Comparison of ENCODE assay signal across 8 cellular contexts in genomic region chr9:6305954-6306563, GRCh38. TPM values are rescaled to one million over a fixed set of nuclear protein-coding genes. Genes with fewer than 3 reads are reported as not detected.
DNase-seq lines count a peak whose midpoint lies in the region; ATAC-seq, FAIRE-seq and TF ChIP-seq lines count a peak whose summit lies in the region.

No MANE protein-coding gene starts in this region.

- H3K27ac ChIP-seq in HepG2 (ENCODE audit: extremely low read length, insufficient read depth, low read length) = no peak overlapping the region

- peak; percentile 66 for FAIRE-seq in HepG2 (lab: Jason Lieb, UNC)

- H3K4me1 Mint-ChIP-seq in stimulated activated naive CD8-positive, alpha-beta T cell treated with anti-CD3 and anti-CD28 coated beads, Interleukin-15, amount 100 ng/mL, for 72 hours = no peaks in the 10 kb centered on the region
- no peaks in the 10 kb centered on the region for H3K4me1 Mint-ChIP-seq in activated naive CD8-positive, alpha-beta T cell treated with anti-CD3 and anti-CD28 coated beads, Interleukin-2, amount 50 U/mL, for 24 hours

- H3K27me3 ChIP-seq in HepG2 (ENCODE audit: control insufficient read depth in 1 of 2, insufficient read depth in 2 of 2, low read length in 2 of 2) = no peaks in the 10 kb centered on the region

- peak; percentile 50 for ATAC-seq in stimulated activated naive CD8-positive, alpha-beta T cell treated with anti-CD3 and anti-CD28 coated beads, Interleukin-15, amount 100 ng/mL, for 72 hours
- no peak for ATAC-seq in stimulated activated naive CD8-positive, alpha-beta T cell treated with anti-CD3 and anti-CD28 coated beads, Interleukin-15, Interleukin-2, amounts not matched to agents 100 U/mL and 50 U/mL, for 24 hours
- ATAC-seq in HepG2 = peak; percentile 77
- ATAC-seq in activated naive CD8-positive, alpha-beta T cell treated with anti-CD3 and anti-CD28 coated beads, Interleukin-2, amount 50 U/mL, for 24 hours = no peak

- H3K4me1 ChIP-seq in HepG2 (ENCODE audit: insufficient read depth, low read length) = no peaks in the 10 kb centered on the region

- no peak overlapping the region for H3K4me3 ChIP-seq in HepG2 (replicated peaks in 1 of 3; ENCODE audit: insufficient read depth in 1 of 3, low read depth in 2 of 3, low read length in 3 of 3)

- no peaks in the 10 kb centered on the region for H3K36me3 Mint-ChIP-seq in activated naive CD8-positive, alpha-beta T cell treated with anti-CD3 and anti-CD28 coated beads, Interleukin-2, amount 50 U/mL, for 24 hours (ENCODE audit: low read depth)

- no peak overlapping the region for H3K9ac ChIP-seq in HepG2 (ENCODE audit: insufficient read depth, low read depth, low read length)

- H3K36me3 ChIP-seq in HepG2 (replicated peaks in 1 of 2; ENCODE audit: control insufficient read depth in 1 of 2, insufficient read depth in 2 of 2, low read length in 2 of 2) = no peaks in the 10 kb centered on the region

- intact Hi-C loops in HepG2 (cut with micrococcal nuclease; ENCODE audit: unreplicated experiment) = loop anchor here (1.0 to 5.0 kb wide), 4 partner anchors 109 to 419 kb away; no protein-coding TSS in a partner anchor

- TF ChIP-seq CTCF in HepG2 (CRISPR knock-in tag; IDR thresholded peaks at IDR 0.05) = peak; percentile 78

- in situ Hi-C loops in HepG2 (cut with HindIII; ENCODE audit: extremely low pct_ligation_motif_present, low pct_unique_long_range_greater_than_20kb) = loop anchor here (5.0 to 10.0 kb wide), 3 partner anchors 109 to 431 kb away; no protein-coding TSS in a partner anchor

- no peak overlapping the region for H3K27ac Mint-ChIP-seq in stimulated activated naive CD8-positive, alpha-beta T cell treated with anti-CD3 and anti-CD28 coated beads, Interleukin-15, amount 100 ng/mL, for 72 hours
- H3K27ac Mint-ChIP-seq in activated naive CD8-positive, alpha-beta T cell treated with anti-CD3 and anti-CD28 coated beads, Interleukin-2, amount 50 U/mL, for 24 hours = no peak overlapping the region

- no peak overlapping the region for H2AFZ ChIP-seq in HepG2 (ENCODE audit: low read length)

- POLR2A ChIA-PET in HepG2 (lab: Yijun Ruan, JAX) = interaction anchor here (0.6 kb wide), 1 partner anchor 67 kb away, joined by 3 read pairs; no protein-coding TSS in a partner anchor

- H3K79me2 ChIP-seq in HepG2 (ENCODE audit: insufficient read depth, low read length) = no peaks in the 10 kb centered on the region

- no peak for TF ChIP-seq POLR2A in HepG2 (IDR thresholded peaks at IDR 0.05; ENCODE audit: insufficient read depth in 1 of 2, low read depth in 2 of 2, low read length in 2 of 2)

- H3K4me2 ChIP-seq in HepG2 (ENCODE audit: low read depth, low read length) = no peak overlapping the region

- H3K27me3 Mint-ChIP-seq in stimulated activated naive CD8-positive, alpha-beta T cell treated with anti-CD3 and anti-CD28 coated beads, Interleukin-15, amount 100 ng/mL, for 72 hours = peaks cover 15% of the 10 kb centered on the region
- H3K27me3 Mint-ChIP-seq in activated naive CD8-positive, alpha-beta T cell treated with anti-CD3 and anti-CD28 coated beads, Interleukin-2, amount 50 U/mL, for 24 hours = peaks cover 11% of the 10 kb centered on the region

- H3K9me3 Mint-ChIP-seq in stimulated activated naive CD8-positive, alpha-beta T cell treated with anti-CD3 and anti-CD28 coated beads, Interleukin-15, amount 100 ng/mL, for 72 hours = no peaks in the 10 kb centered on the region
- no peaks in the 10 kb centered on the region for H3K9me3 Mint-ChIP-seq in activated naive CD8-positive, alpha-beta T cell treated with anti-CD3 and anti-CD28 coated beads, Interleukin-2, amount 50 U/mL, for 24 hours

- TF ChIP-seq EP300 in HepG2 (IDR thresholded peaks at IDR 0.05; ENCODE audit: low read depth in 2 of 2, low read length in 2 of 2) (no peak), HepG2 (CRISPR knock-in tag; IDR thresholded peaks at IDR 0.05; ENCODE audit: borderline replicate concordance) (no peak)

- no peak overlapping the region for H3K4me3 Mint-ChIP-seq in stimulated activated naive CD8-positive, alpha-beta T cell treated with anti-CD3 and anti-CD28 coated beads, Interleukin-15, amount 100 ng/mL, for 72 hours
- H3K4me3 Mint-ChIP-seq in activated naive CD8-positive, alpha-beta T cell treated with anti-CD3 and anti-CD28 coated beads, Interleukin-2, amount 50 U/mL, for 24 hours = no peak overlapping the region

- no TSS peak for BruUV-seq in HepG2 (replicated peaks; lab: Mats Ljungman, UMichigan)

- CTCF ChIA-PET in HepG2 (lab: Yijun Ruan, JAX; ENCODE audit: low intra/inter-chr PET ratio, low total read pairs) = interaction anchor here (0.8 to 3.9 kb wide), 4 partner anchors 110 to 436 kb away, joined by 3 to 41 read pairs (median 21); no protein-coding TSS in a partner anchor

- no peaks in the 10 kb centered on the region for H3K9me3 ChIP-seq in HepG2 (ENCODE audit: low read length)

- DNase-seq in stimulated activated naive CD8-positive, alpha-beta T cell treated with anti-CD3 and anti-CD28 coated beads, Interleukin-15, amount 100 ng/mL, for 72 hours = no peak
- no peak for DNase-seq in stimulated activated naive CD8-positive, alpha-beta T cell treated with anti-CD3 and anti-CD28 coated beads, Interleukin-15, Interleukin-2, amounts not matched to agents 100 U/mL and 50 U/mL, for 24 hours
- peak; percentile 47 for DNase-seq in NCI-H2171 treated with DMSO at 0.1 percent for 48 hours (lab: John Stamatoyannopoulos, UW)
- DNase-seq in cerebellar cortex (ENCODE audit: low spot score) = peak; percentile 42
- DNase-seq in HepG2 (ENCODE audit: low spot score) = peak; percentile 42
- DNase-seq in activated naive CD8-positive, alpha-beta T cell treated with anti-CD3 and anti-CD28 coated beads, Interleukin-2, amount 50 U/mL, for 24 hours = no peak
- no peak for DNase-seq in activated CD8-positive, alpha-beta memory T cell treated with anti-CD3 and anti-CD28 coated beads, Interleukin-2, amount 50 U/mL, for 4 hours
- no peak for DNase-seq in effector CD4-positive, alpha-beta T cell

- WGBS in HepG2 (ENCODE audit: low lambda C conversion rate) = 66% methylated on average over 2 of the region's 2 CpGs

- peak; percentile 71 for TF ChIP-seq RAD21 in HepG2 (CRISPR knock-in tag; IDR thresholded peaks at IDR 0.05)

- no peaks in the 10 kb centered on the region for H4K20me1 ChIP-seq in HepG2 (ENCODE audit: insufficient read depth, low read length)

TF ChIP-seq in HepG2, 621 proteins besides CTCF, POLR2A, EP300 and RAD21:
- TF ChIP-seq ZSCAN30 (CRISPR knock-in tag; IDR thresholded peaks at IDR 0.05) = no peak
- TF ChIP-seq ZBTB42 (CRISPR knock-in tag; IDR thresholded peaks at IDR 0.05) = no peak
- TF ChIP-seq ZSCAN31 (CRISPR knock-in tag; IDR thresholded peaks at IDR 0.05; ENCODE audit: low read depth) = no peak
- TF ChIP-seq STAG1 (CRISPR knock-in tag; IDR thresholded peaks at IDR 0.05) = peak; percentile 93
- no peak for TF ChIP-seq ZNF333 (CRISPR knock-in tag; IDR thresholded peaks at IDR 0.05; ENCODE audit: borderline replicate concordance)
- peak in 1 of 2 experiments; percentile 35; a peak in 1 of 4 replicates for TF ChIP-seq KLF16 (CRISPR knock-in tag; IDR thresholded peaks at IDR 0.05)
- peak; percentile 89 for TF ChIP-seq SMC3 (IDR thresholded peaks at IDR 0.05; ENCODE audit: low read length)
- no peak for TF ChIP-seq ZMAT5 (CRISPR knock-in tag; IDR thresholded peaks at IDR 0.05; ENCODE audit: borderline replicate concordance, low read depth)
- TF ChIP-seq SIX4 (CRISPR knock-in tag; IDR thresholded peaks at IDR 0.05) = no peak
- TF ChIP-seq NCOA2 (CRISPR knock-in tag; IDR thresholded peaks at IDR 0.05) = no peak

RNA-seq across cellular contexts. Expression of gene TPD52L3, which starts 22.1 kb away (rescaled TPM):
- total RNA-seq in HepG2 (2016; rRNA removed; fragmentation: Illumina TruSeq; extraction: Trizol) = not detected in 2 replicates
- total RNA-seq in HepG2 (2016; cell fraction: cytosol; rRNA removed; fragmentation: Illumina TruSeq; extraction: Trizol; ENCODE audit: low read depth) = not detected in 2 replicates
- total RNA-seq in HepG2 (2016; cell fraction: insoluble cytoplasmic fraction; rRNA removed; fragmentation: Illumina TruSeq; extraction: Trizol) = not detected in 2 replicates
- not detected in 2 replicates for total RNA-seq in HepG2 (2016; cell fraction: membrane; rRNA removed; fragmentation: Illumina TruSeq; extraction: Trizol)
- not detected in 2 replicates for total RNA-seq in HepG2 (2016; cell fraction: nucleus; rRNA removed; fragmentation: Illumina TruSeq; extraction: Trizol)
- not detected in 2 replicates for polyA plus RNA-seq in HepG2 (2011; rRNA removed)
- not detected in 2 replicates for polyA plus RNA-seq in HepG2 (2011; cell fraction: cytosol; rRNA removed)
- not detected in 2 replicates for polyA plus RNA-seq in HepG2 (2011; cell fraction: nucleus; rRNA removed)
- polyA plus RNA-seq in HepG2 (2012) = not detected in 2 replicates
- polyA plus RNA-seq in HepG2 (2016; cell fraction: cytosol; fragmentation: Illumina TruSeq; extraction: Trizol; ENCODE audit: low read depth) = not detected in 2 replicates
- not detected in 2 replicates for polyA plus RNA-seq in HepG2 (2016; cell fraction: insoluble cytoplasmic fraction; fragmentation: Illumina TruSeq; extraction: Trizol; ENCODE audit: low read depth)
- polyA plus RNA-seq in HepG2 (2016; cell fraction: membrane; fragmentation: Illumina TruSeq; extraction: Trizol; ENCODE audit: low read depth) = not detected in 2 replicates
- not detected in 2 replicates for polyA plus RNA-seq in HepG2 (2016; cell fraction: nucleus; fragmentation: Illumina TruSeq; extraction: Trizol; ENCODE audit: insufficient read depth, low read depth)
- polyA minus RNA-seq in HepG2 (2011; rRNA and poly(A)+ RNA removed; ENCODE audit: low replicate concordance) = not detected in 2 replicates
- not detected in 2 replicates for polyA minus RNA-seq in HepG2 (2011; cell fraction: cytosol; rRNA and poly(A)+ RNA removed)
- polyA minus RNA-seq in HepG2 (2011; cell fraction: nucleus; rRNA and poly(A)+ RNA removed) = not detected in 2 replicates

Comparison
In these comparisons a context has a peak if more than half of its experiments do, and no peak if none do; other contexts are left out.
1. ATAC-seq: peak in stimulated activated naive CD8-positive, alpha-beta T cell treated with anti-CD3 and anti-CD28 coated beads, Interleukin-15, amount 100 ng/mL, for 72 hours (single experiment) and HepG2 (single experiment); none in stimulated activated naive CD8-positive, alpha-beta T cell treated with anti-CD3 and anti-CD28 coated beads, Interleukin-15, Interleukin-2, amounts not matched to agents 100 U/mL and 50 U/mL, for 24 hours (single experiment) and activated naive CD8-positive, alpha-beta T cell treated with anti-CD3 and anti-CD28 coated beads, Interleukin-2, amount 50 U/mL, for 24 hours (single experiment).
2. DNase-seq: peak in NCI-H2171 treated with DMSO at 0.1 percent for 48 hours (single experiment), cerebellar cortex (single experiment) and HepG2 (single experiment); none in stimulated activated naive CD8-positive, alpha-beta T cell treated with anti-CD3 and anti-CD28 coated beads, Interleukin-15, amount 100 ng/mL, for 72 hours (0 of 2), stimulated activated naive CD8-positive, alpha-beta T cell treated with anti-CD3 and anti-CD28 coated beads, Interleukin-15, Interleukin-2, amounts not matched to agents 100 U/mL and 50 U/mL, for 24 hours (single experiment), activated naive CD8-positive, alpha-beta T cell treated with anti-CD3 and anti-CD28 coated beads, Interleukin-2, amount 50 U/mL, for 24 hours (single experiment), activated CD8-positive, alpha-beta memory T cell treated with anti-CD3 and anti-CD28 coated beads, Interleukin-2, amount 50 U/mL, for 4 hours (single experiment) and effector CD4-positive, alpha-beta T cell (single experiment).